In the genomic region with DNA sequence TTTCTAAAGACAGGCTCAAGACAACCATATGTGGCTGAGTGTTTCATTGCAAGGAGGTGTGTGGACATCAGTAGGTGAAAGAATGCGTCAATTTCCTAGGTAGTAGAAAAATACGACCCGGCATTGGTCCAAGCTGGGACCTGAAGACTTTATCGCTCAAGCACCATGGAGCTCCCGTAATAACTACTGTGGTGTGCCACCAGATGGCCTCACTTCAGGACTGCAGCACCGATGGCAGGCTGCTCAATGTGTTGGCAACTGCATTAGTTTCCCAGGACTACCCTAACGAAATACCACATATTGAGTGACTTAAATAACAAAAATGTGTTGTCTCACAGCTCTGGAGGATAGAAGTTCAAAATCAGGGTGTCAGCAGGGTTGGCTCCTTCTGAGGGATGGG, we compare ENCODE assay signal across 19 cellular contexts.
DNase-seq lines count a peak whose midpoint lies in the region; ATAC-seq and TF ChIP-seq lines count a peak whose summit lies in the region.
"Had no signal": no experiment of that assay in that cellular context is flagged by ENCODE, and none has a peak within 500 bp of the region (broad histone marks: within the 10 kb centered on the region; RNA-seq: fewer than 3 reads in every experiment).

No MANE protein-coding gene starts in this region.

- H3K4me3 Mint-ChIP-seq in stimulated activated naive B cell treated with anti-CD40 and anti-IgM and Interleukin-4, amounts not matched to agents 10 μg/mL and 1 μg/mL and 100 μg/mL, for 72 hours: no peak overlapping the region
- H3K4me3 Mint-ChIP-seq: activated CD4-positive, alpha-beta T cell treated with anti-CD3 and anti-CD28 coated beads for 36 hours; activated naive CD4-positive, alpha-beta T cell treated with anti-CD3 and anti-CD28 coated beads, Interleukin-2, amount 50 U/mL, for 24 hours; brain; T-helper 2 cell treated with Interferon-gamma antibody and Interleukin-4, amounts not matched to agents 5 μg/mL and 100 μg/mL, for 36 hours had no signal

- H3K27ac Mint-ChIP-seq in stimulated activated naive B cell treated with anti-CD40 and anti-IgM and Interleukin-4, amounts not matched to agents 10 μg/mL and 1 μg/mL and 100 μg/mL, for 72 hours: no peak overlapping the region
- no peak overlapping the region for H3K27ac Mint-ChIP-seq in activated naive CD4-positive, alpha-beta T cell treated with anti-CD3 and anti-CD28 coated beads, Interleukin-2, amount 50 U/mL, for 72 hours
- H3K27ac Mint-ChIP-seq: activated CD4-positive, alpha-beta T cell treated with anti-CD3 and anti-CD28 coated beads for 36 hours; activated naive CD4-positive, alpha-beta T cell treated with anti-CD3 and anti-CD28 coated beads, Interleukin-2, amount 50 U/mL, for 24 hours; brain; T-helper 2 cell treated with Interferon-gamma antibody and Interleukin-4, amounts not matched to agents 5 μg/mL and 100 μg/mL, for 36 hours had no signal

- H3K9me3 Mint-ChIP-seq in stimulated activated naive B cell treated with anti-CD40 and anti-IgM and Interleukin-4, amounts not matched to agents 10 μg/mL and 1 μg/mL and 100 μg/mL, for 72 hours: peaks cover 0 to 3% of the 10 kb centered on the region in 2 donors
- H3K9me3 Mint-ChIP-seq in activated naive CD4-positive, alpha-beta T cell treated with anti-CD3 and anti-CD28 coated beads, Interleukin-2, amount 50 U/mL, for 72 hours: peaks cover 5 to 7% of the 10 kb centered on the region in 2 donors
- H3K9me3 Mint-ChIP-seq: activated naive CD4-positive, alpha-beta T cell treated with anti-CD3 and anti-CD28 coated beads, Interleukin-2, amount 50 U/mL, for 24 hours; T-helper 2 cell treated with Interferon-gamma antibody and Interleukin-4, amounts not matched to agents 5 μg/mL and 100 μg/mL, for 36 hours had no signal

- no peaks in the 10 kb centered on the region for H3K4me1 Mint-ChIP-seq in stimulated activated naive B cell treated with anti-CD40 and anti-IgM and Interleukin-4, amounts not matched to agents 10 μg/mL and 1 μg/mL and 100 μg/mL, for 72 hours
- H3K4me1 Mint-ChIP-seq: activated CD4-positive, alpha-beta T cell treated with anti-CD3 and anti-CD28 coated beads for 36 hours; activated naive CD4-positive, alpha-beta T cell treated with anti-CD3 and anti-CD28 coated beads, Interleukin-2, amount 50 U/mL, for 24 hours had no signal

- H4K20me1 ChIP-seq in PC-3 (ENCODE audit: low read length): no peaks in the 10 kb centered on the region

- no peak overlapping the region for H2AFZ ChIP-seq in PC-3 (ENCODE audit: low read length)
- H2AFZ ChIP-seq: parathyroid adenoma had no signal

- intact Hi-C loops in PC-3 (cut with micrococcal nuclease): no loop called here
- intact Hi-C loops in thyroid gland (cut with DNase I): no loop called here

- ATAC-seq in PC-3: no peak
- no peak for ATAC-seq in stimulated activated naive B cell treated with anti-CD40 and anti-IgM and Interleukin-4, amounts not matched to agents 10 μg/mL and 1 μg/mL and 100 μg/mL, for 72 hours (replicated peaks)
- ATAC-seq in activated naive CD4-positive, alpha-beta T cell treated with anti-CD3 and anti-CD28 coated beads, Interleukin-2, amount 50 U/mL, for 72 hours: no peak
- ATAC-seq: activated CD4-positive, alpha-beta T cell treated with anti-CD3 and anti-CD28 coated beads for 36 hours; left colon had no signal

- TF ChIP-seq CTCF in AG04449 (IDR thresholded peaks at IDR 0.05; ENCODE audit: insufficient read depth, low read length, missing control alignments): peak; percentile 7
- peak; percentile 46 for TF ChIP-seq CTCF in PC-3 (conservative IDR thresholded peaks at IDR 0.05; ENCODE audit: low read depth, low read length)
- TF ChIP-seq CTCF in thyroid gland (IDR thresholded peaks at IDR 0.05): no peak

- POLR2A ChIA-PET in AG04449 (lab: Yijun Ruan, JAX) (no interaction called here), PC-3 (lab: Charles Lee; ENCODE audit: unreplicated experiment) (no interaction called here)

- 67 to 79% methylated on average over 7 of the region's 7 CpGs for WGBS in thyroid gland, 2 donors

- H3K4me1 ChIP-seq in PC-3 (ENCODE audit: insufficient read depth, low read length) (no peaks in the 10 kb centered on the region), thyroid gland (no peaks in the 10 kb centered on the region)
- H3K4me1 ChIP-seq: parathyroid adenoma had no signal

- H3K27me3 ChIP-seq in H7 (ENCODE audit: control insufficient read depth, insufficient read depth, low read length) (no peaks in the 10 kb centered on the region), PC-3 (ENCODE audit: low read length) (no peaks in the 10 kb centered on the region; the same call in 1 of the 2 replicates), thyroid gland (no peaks in the 10 kb centered on the region)

- H3F3A ChIP-seq in PC-3 (ENCODE audit: low read length, unreplicated experiment): no peaks in the 10 kb centered on the region

- no peak overlapping the region for H3K4me2 ChIP-seq in PC-3 (ENCODE audit: low read length)

- no peaks in the 10 kb centered on the region for H3K36me3 Mint-ChIP-seq in stimulated activated naive B cell treated with anti-CD40 and anti-IgM and Interleukin-4, amounts not matched to agents 10 μg/mL and 1 μg/mL and 100 μg/mL, for 72 hours
- H3K36me3 Mint-ChIP-seq in activated naive CD4-positive, alpha-beta T cell treated with anti-CD3 and anti-CD28 coated beads, Interleukin-2, amount 50 U/mL, for 72 hours: peaks cover 0 to 6% of the 10 kb centered on the region in 2 donors
- H3K36me3 Mint-ChIP-seq: activated naive CD4-positive, alpha-beta T cell treated with anti-CD3 and anti-CD28 coated beads, Interleukin-2, amount 50 U/mL, for 24 hours; brain had no signal

- BruUV-seq in PC-3 (replicated peaks; lab: Mats Ljungman, UMichigan): no TSS peak

- H3K36me3 ChIP-seq in H7 (replicated peaks; ENCODE audit: control insufficient read depth, insufficient read depth, low read length) (no peaks in the 10 kb centered on the region), PC-3 (ENCODE audit: low read depth, low read length) (no peaks in the 10 kb centered on the region), thyroid gland (no peaks in the 10 kb centered on the region)

- H3K27me3 Mint-ChIP-seq in stimulated activated naive B cell treated with anti-CD40 and anti-IgM and Interleukin-4, amounts not matched to agents 10 μg/mL and 1 μg/mL and 100 μg/mL, for 72 hours: no peaks in the 10 kb centered on the region
- H3K27me3 Mint-ChIP-seq: activated CD4-positive, alpha-beta T cell treated with anti-CD3 and anti-CD28 coated beads for 36 hours; activated naive CD4-positive, alpha-beta T cell treated with anti-CD3 and anti-CD28 coated beads, Interleukin-2, amount 50 U/mL, for 24 hours; brain had no signal

- H3K4me3 ChIP-seq in AG04449 (ENCODE audit: low read depth, low read length): no peak overlapping the region
- H3K4me3 ChIP-seq in H7 (ENCODE audit: insufficient read depth, low read depth, low read length): no peak overlapping the region
- H3K4me3 ChIP-seq in PC-3 (ENCODE audit: low read length): no peak overlapping the region
- no peak overlapping the region for H3K4me3 ChIP-seq in thyroid gland (replicated peaks in 1 of 3)

- H3K9me3 ChIP-seq in PC-3 (ENCODE audit: low read length): no peaks in the 10 kb centered on the region
- H3K9me3 ChIP-seq in thyroid gland: no peaks in the 10 kb centered on the region

- H3K9ac ChIP-seq in PC-3 (ENCODE audit: low read length): no peak overlapping the region
- H3K9ac ChIP-seq: parathyroid adenoma had no signal

- H3K79me2 ChIP-seq in PC-3 (ENCODE audit: low read length): no peaks in the 10 kb centered on the region
- H3K79me2 ChIP-seq: parathyroid adenoma had no signal

- H3K27ac ChIP-seq in PC-3 (ENCODE audit: low read length) (no peak overlapping the region), thyroid gland (no peak overlapping the region)
- H3K27ac ChIP-seq: parathyroid adenoma had no signal

- TF ChIP-seq POLR2A in thyroid gland (IDR thresholded peaks at IDR 0.05): no peak

- DNase-seq in AG04449 (ENCODE audit: low read depth, low spot score) (no peak), H7 (peak; percentile 43), PC-3 (peak; percentile 45), iPS DF 19.7 (ENCODE audit: low read depth, low spot score) (peak; percentile 54), thyroid gland (no peak), NCI-H2196 treated with DMSO at 0.1 percent for 48 hours (lab: John Stamatoyannopoulos, UW; ENCODE audit: unreplicated experiment) (no peak)
- no peak for DNase-seq in stimulated activated naive B cell treated with anti-CD40 and anti-IgM and Interleukin-4, amounts not matched to agents 10 μg/mL and 1 μg/mL and 100 μg/mL, for 72 hours
- DNase-seq in activated naive CD4-positive, alpha-beta T cell treated with anti-CD3 and anti-CD28 coated beads, Interleukin-2, amount 50 U/mL, for 72 hours (ENCODE audit: low spot score in 2 of 2): no peak
- DNase-seq: activated CD4-positive, alpha-beta T cell treated with anti-CD3 and anti-CD28 coated beads for 36 hours; activated CD8-positive, alpha-beta memory T cell treated with anti-CD3 and anti-CD28 coated beads, Interleukin-2, amount 50 U/mL, for 4 hours; COR-L47; left colon; NCI-H2081 treated with DMSO at 0.1 percent for 48 hours; SHP77; stimulated activated naive CD4-positive, alpha-beta T cell had no signal

- H3K9me2 ChIP-seq in PC-3 (replicated peaks; ENCODE audit: low read length): no peaks in the 10 kb centered on the region

- CTCF ChIA-PET in AG04449 (lab: Yijun Ruan, JAX) (interaction anchor here (1.0 kb wide), 1 partner anchor 734 kb away, joined by 3 read pairs; no protein-coding TSS in a partner anchor), PC-3 (lab: Charles Lee) (no interaction called here)

Comparison
In these comparisons a context has a peak if more than half of its experiments do, and no peak if none do; other contexts are left out.
1. DNase-seq: peak in H7 (single experiment), PC-3 (single experiment) and iPS DF 19.7 (single experiment); none in AG04449 (single experiment), thyroid gland (0 of 2), NCI-H2196 treated with DMSO at 0.1 percent for 48 hours (single experiment), stimulated activated naive B cell treated with anti-CD40 and anti-IgM and Interleukin-4, amounts not matched to agents 10 μg/mL and 1 μg/mL and 100 μg/mL, for 72 hours (single experiment) and activated naive CD4-positive, alpha-beta T cell treated with anti-CD3 and anti-CD28 coated beads, Interleukin-2, amount 50 U/mL, for 72 hours (0 of 2).
2. CTCF ChIP-seq: peak in AG04449 (single experiment) and PC-3 (single experiment); none in thyroid gland (0 of 6).